ENCODE assay signal across 12 cellular contexts in the genomic region with DNA sequence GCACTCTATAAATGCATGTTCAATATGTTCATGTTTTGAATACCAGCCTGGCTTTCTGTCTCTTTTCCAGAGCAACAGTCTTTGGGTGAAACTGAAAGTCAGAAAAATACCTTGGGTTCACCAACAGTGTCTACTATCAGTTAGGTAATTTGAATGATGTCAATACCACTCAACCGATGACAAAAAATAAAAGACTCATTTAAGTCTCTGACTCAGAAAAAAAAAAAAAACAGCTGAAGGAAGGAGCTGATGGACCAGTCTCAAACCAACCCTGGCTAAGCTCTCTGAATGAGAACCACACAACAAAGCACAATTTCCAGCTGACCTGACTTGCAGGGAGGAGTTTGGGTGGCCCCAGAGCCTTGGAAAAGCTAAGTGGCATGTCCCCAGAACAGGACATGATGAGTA. TPM values are rescaled to one million over a fixed set of nuclear protein-coding genes. Genes with fewer than 3 reads are reported as not detected.
DNase-seq lines count a peak whose midpoint lies in the region; ATAC-seq and TF ChIP-seq lines count a peak whose summit lies in the region.
"Had no signal": no experiment of that assay in that cellular context is flagged by ENCODE, and none has a peak within 500 bp of the region (broad histone marks: within the 10 kb centered on the region; RNA-seq: fewer than 3 reads in every experiment).

No MANE protein-coding gene starts in this region.

- no peak overlapping the region for H3K56ac ChIP-seq in mesendoderm (ENCODE audit: low read length)

- H3K4ac ChIP-seq in mesendoderm (ENCODE audit: low read depth, low read length): no peak overlapping the region

- no TSS peak for BruUV-seq in mammary epithelial cell (replicated peaks; lab: Mats Ljungman, UMichigan)

- H3K9me3 ChIP-seq in mammary epithelial cell (replicated peaks; ENCODE audit: insufficient read depth, low read length): no peaks in the 10 kb centered on the region
- H3K9me3 ChIP-seq: tibial nerve had no signal

- no peak overlapping the region for H4K8ac ChIP-seq in mesendoderm (ENCODE audit: low read depth, low read length)

- no peak overlapping the region for H2BK15ac ChIP-seq in mesendoderm (replicated peaks; ENCODE audit: low read depth)

- in situ Hi-C loops in mammary epithelial cell (cut with MboI; ENCODE audit: low sequenced_read_pairs in 2 of 2): no loop called here

- no peak for TF ChIP-seq CTCF in mammary epithelial cell (conservative IDR thresholded peaks at IDR 0.05 in 1 of 2, IDR thresholded peaks at IDR 0.05 in 1 of 2; ENCODE audit: extremely low read depth in 1 of 2, insufficient read depth in 1 of 2, low read depth in 1 of 2, low read length in 2 of 2)

- H3K4me1 ChIP-seq in mammary epithelial cell (ENCODE audit: insufficient read depth, low read length) (peaks cover 5% of the 10 kb centered on the region), mesendoderm (ENCODE audit: control insufficient read depth, low read depth, low read length) (no peaks in the 10 kb centered on the region)

- H3K18ac ChIP-seq in mesendoderm (ENCODE audit: low read length): no peak overlapping the region

- 100% methylated on average over 1 of the region's 1 CpG for WGBS in mammary epithelial cell (ENCODE audit: low coverage, missing lambda C conversion rate)
- no CpG with 5 or more reads among the region's 1 CpG for WGBS in mesendoderm (ENCODE audit: extremely low coverage, insufficient coverage, low lambda C conversion rate)

- no peak overlapping the region for H2AK5ac ChIP-seq in mesendoderm (ENCODE audit: low read length)

- dilution Hi-C loops in mammary epithelial cell (cut with HindIII; ENCODE audit: low sequenced_read_pairs): loop anchor here (5.0 kb wide), 2 partner anchors 58 to 62 kb away; no protein-coding TSS in a partner anchor

- no peaks in the 10 kb centered on the region for H3K79me1 ChIP-seq in mesendoderm (ENCODE audit: low read length)

- H3K9ac ChIP-seq in mammary epithelial cell (ENCODE audit: insufficient read depth, low read length) (no peak overlapping the region), mesendoderm (ENCODE audit: low read length) (no peak overlapping the region)

- H3K79me2 ChIP-seq in mammary epithelial cell (ENCODE audit: insufficient read depth, low read length) (peaks cover 3% of the 10 kb centered on the region), mesendoderm (ENCODE audit: control insufficient read depth, insufficient read depth, low read length) (no peaks in the 10 kb centered on the region)

- H2BK5ac ChIP-seq in mesendoderm (ENCODE audit: low read length): no peak overlapping the region

- no peaks in the 10 kb centered on the region for H4K20me1 ChIP-seq in mammary epithelial cell (ENCODE audit: insufficient read depth, low read length)

- no peak overlapping the region for H3K23ac ChIP-seq in mesendoderm (ENCODE audit: low read length)

- H3K27ac ChIP-seq in mammary epithelial cell (ENCODE audit: insufficient read depth, low read depth, low read length) (no peak overlapping the region), mesendoderm (ENCODE audit: low read depth, low read length) (no peak overlapping the region)
- H3K27ac ChIP-seq: hepatocyte, tibial nerve had no signal

- intact Hi-C loops in mammary epithelial cell (cut with micrococcal nuclease): no loop called here

- H2AFZ ChIP-seq in mammary epithelial cell (ENCODE audit: low read depth, low read length): no peak overlapping the region
- H2AFZ ChIP-seq: hepatocyte had no signal

- H3K4me3 ChIP-seq in mammary epithelial cell (replicated peaks in 1 of 3; ENCODE audit: insufficient read depth in 1 of 3, low read depth in 2 of 3, low read length in 3 of 3) (no peak overlapping the region), mesendoderm (ENCODE audit: low read length) (no peak overlapping the region)
- H3K4me3 ChIP-seq: hepatocyte, tibial nerve had no signal

- no peak overlapping the region for H4K5ac ChIP-seq in mesendoderm (ENCODE audit: low read length)

- H3K36me3 ChIP-seq in mammary epithelial cell (ENCODE audit: insufficient read depth, low read length) (no peaks in the 10 kb centered on the region), mesendoderm (ENCODE audit: control insufficient read depth, insufficient read depth, low read length) (no peaks in the 10 kb centered on the region)
- H3K36me3 ChIP-seq: tibial nerve had no signal

- peak; percentile 67 for DNase-seq in mammary epithelial cell
- DNase-seq in NCI-H82 treated with DMSO at 0.1 percent for 48 hours (lab: John Stamatoyannopoulos, UW; ENCODE audit: unreplicated experiment): no peak
- no peak for DNase-seq in NCI-H2196 treated with DMSO at 0.1 percent for 48 hours (lab: John Stamatoyannopoulos, UW; ENCODE audit: unreplicated experiment)
- DNase-seq in cortex of kidney (lab: John Stamatoyannopoulos, UW): no peak
- no peak for DNase-seq in mesendoderm
- DNase-seq: aorta, KG1 had no signal

- CTCF ChIA-PET in mammary epithelial cell (lab: Charles Lee; ENCODE audit: low non-redundant PET): interaction anchor here (0.5 kb wide), 1 partner anchor 14 kb away, joined by 3 read pairs; no protein-coding TSS in a partner anchor

- H3K27me3 ChIP-seq in mammary epithelial cell (ENCODE audit: insufficient read depth, low read length) (no peaks in the 10 kb centered on the region), mesendoderm (ENCODE audit: insufficient read depth, low read length, poor library complexity) (no peaks in the 10 kb centered on the region)
- H3K27me3 ChIP-seq: hepatocyte, tibial nerve had no signal

- no peak overlapping the region for H2BK120ac ChIP-seq in mesendoderm (ENCODE audit: low read depth, low read length)

- H3K4me2 ChIP-seq in mammary epithelial cell (ENCODE audit: insufficient read depth, low read depth, low read length) (no peak overlapping the region), mesendoderm (ENCODE audit: low read length) (no peak overlapping the region)
- H3K4me2 ChIP-seq: hepatocyte had no signal

- ATAC-seq in GM18498 (IDR thresholded peaks at IDR 0.05; ENCODE audit: unreplicated experiment) (peak; percentile 90), GM19452 (IDR thresholded peaks at IDR 0.05; ENCODE audit: unreplicated experiment) (peak; percentile 92), HG03066 (IDR thresholded peaks at IDR 0.05; ENCODE audit: low read depth, unreplicated experiment) (peak; percentile 83)

RNA-seq across cellular contexts. Expression of a gene that starts 42.5 kb away (rescaled TPM):
- total RNA-seq in mammary epithelial cell: 100 to 1,000 TPM in 1 of 2 donors, 10 to 100 TPM in 1; 99.9 to 164 TPM
- 75.0 TPM for polyA plus RNA-seq in mammary epithelial cell
- 117 TPM for polyA minus RNA-seq in mammary epithelial cell
- 49.1 TPM for polyA plus RNA-seq in mesendoderm (2013, experiment 1 of 2)
- polyA plus RNA-seq in mesendoderm (2013, experiment 2 of 2): 50.3 TPM
